29 cellular contexts compared by ENCODE assay signal in genomic region chr5:170450041-170450660, GRCh38. TPM values are rescaled to one million over a fixed set of nuclear protein-coding genes. Genes with fewer than 3 reads are reported as not detected.
"Had no signal": no experiment of that assay in that cellular context is flagged by ENCODE, and none has a peak within 500 bp of the region (broad histone marks: within the 10 kb centered on the region; RNA-seq: fewer than 3 reads in every experiment).

No MANE protein-coding gene starts in this region.

- H3K4me1 ChIP-seq: ascending aorta, SJSA1 had no signal

- FAIRE-seq: K562, RCC 7860 had no signal

- H3K4me3 Mint-ChIP-seq: activated CD4-positive, alpha-beta T cell treated with anti-CD3 and anti-CD28 coated beads, Interleukin-2, amount 10 ng/mL, durations not matched to agents 24 days and 14 days; activated naive CD4-positive, alpha-beta T cell treated with anti-CD3 and anti-CD28 coated beads, Interleukin-2, amount 50 U/mL, for 24 hours; activated T-helper 1 cell treated with anti-CD3 and anti-CD28 coated beads, Interleukin-12 subunit alpha, Interleukin-12 subunit beta, Interleukin-2, Interleukin-4 antibody, amounts not matched to agents 30 ng/mL and 10 ng/mL and 1 ng/mL, durations not matched to agents 14 hours and 24 hours and 36 hours; T-helper 1 cell treated with Interleukin-12 subunit alpha and Interleukin-12 subunit beta and Interleukin-4 antibody, amounts not matched to agents 30 μg/mL and 1 μg/mL, for 36 hours; WTC11 had no signal

- ATAC-seq: K562, PC-3, WTC11 had no signal

- H3K27me3 ChIP-seq: ascending aorta, brain microvascular endothelial cell, cardiac muscle cell, SJSA1 had no signal

- H3K9me3 ChIP-seq: ascending aorta, SJSA1 had no signal

- H3K27ac ChIP-seq: ascending aorta, brain microvascular endothelial cell, cardiac muscle cell, SJSA1 had no signal

- DNase-seq: activated CD4-positive, alpha-beta T cell treated with anti-CD3 and anti-CD28 coated beads for 1 hour; activated CD4-positive, alpha-beta T cell treated with anti-CD3 and anti-CD28 coated beads, Interleukin-2, amount 10 ng/mL, durations not matched to agents 24 days and 14 days; activated CD4-positive, alpha-beta T cell treated with anti-CD3 and anti-CD28 coated beads, Interleukin-2, amount 50 U/mL, for 48 hours; activated CD8-positive, alpha-beta memory T cell treated with anti-CD3 and anti-CD28 coated beads, Interleukin-2, amount 50 U/mL, for 48 hours; activated effector memory CD4-positive, alpha-beta T cell treated with Interleukin-2 at 50 U/mL for 16 hours; activated naive CD4-positive, alpha-beta T cell; activated T-cell treated with anti-CD3 and anti-CD28 coated beads, Interleukin-2, amount 50 U/mL, for 1 hour; amniotic stem cell; brain microvascular endothelial cell; Karpas-422; MM.1S; NCI-H1105 treated with DMSO at 0.1 percent for 48 hours; NCI-H1436 treated with DMSO at 0.1 percent for 48 hours; NCI-H187 treated with DMSO at 0.1 percent for 48 hours; NCI-H2081 treated with DMSO at 0.1 percent for 48 hours; NCI-H510A; NCI-H526 treated with DMSO at 0.1 percent for 48 hours; PC-3; SHP77 had no signal

- H3K36me3 Mint-ChIP-seq: activated naive CD4-positive, alpha-beta T cell treated with anti-CD3 and anti-CD28 coated beads, Interleukin-2, amount 50 U/mL, for 24 hours had no signal

- H3K4me3 ChIP-seq: ascending aorta, cardiac muscle cell, K562, SJSA1 had no signal

- H3K36me3 ChIP-seq: ascending aorta, brain microvascular endothelial cell, cardiac muscle cell, SJSA1 had no signal

- H3K27me3 Mint-ChIP-seq: activated naive CD4-positive, alpha-beta T cell treated with anti-CD3 and anti-CD28 coated beads, Interleukin-2, amount 50 U/mL, for 24 hours had no signal

- H3K27ac Mint-ChIP-seq: activated CD4-positive, alpha-beta T cell treated with anti-CD3 and anti-CD28 coated beads, Interleukin-2, amount 10 ng/mL, durations not matched to agents 24 days and 14 days; activated T-helper 1 cell treated with anti-CD3 and anti-CD28 coated beads, Interleukin-12 subunit alpha, Interleukin-12 subunit beta, Interleukin-2, Interleukin-4 antibody, amounts not matched to agents 30 ng/mL and 10 ng/mL and 1 ng/mL, durations not matched to agents 14 hours and 24 hours and 36 hours; T-helper 1 cell treated with Interleukin-12 subunit alpha and Interleukin-12 subunit beta and Interleukin-4 antibody, amounts not matched to agents 30 μg/mL and 1 μg/mL, for 36 hours; WTC11 had no signal

- H3K4me1 Mint-ChIP-seq: activated CD4-positive, alpha-beta T cell treated with anti-CD3 and anti-CD28 coated beads, Interleukin-2, amount 10 ng/mL, durations not matched to agents 24 days and 14 days; activated naive CD4-positive, alpha-beta T cell treated with anti-CD3 and anti-CD28 coated beads, Interleukin-2, amount 50 U/mL, for 24 hours had no signal

- H3K9me3 Mint-ChIP-seq: activated CD4-positive, alpha-beta T cell treated with anti-CD3 and anti-CD28 coated beads, Interleukin-2, amount 10 ng/mL, durations not matched to agents 24 days and 14 days; activated naive CD4-positive, alpha-beta T cell treated with anti-CD3 and anti-CD28 coated beads, Interleukin-2, amount 50 U/mL, for 24 hours; activated T-helper 1 cell treated with anti-CD3 and anti-CD28 coated beads, Interleukin-12 subunit alpha, Interleukin-12 subunit beta, Interleukin-2, Interleukin-4 antibody, amounts not matched to agents 30 ng/mL and 10 ng/mL and 1 ng/mL, durations not matched to agents 14 hours and 24 hours and 36 hours; T-helper 1 cell treated with Interleukin-12 subunit alpha and Interleukin-12 subunit beta and Interleukin-4 antibody, amounts not matched to agents 30 μg/mL and 1 μg/mL, for 36 hours had no signal

RNA-seq across cellular contexts. Expression of gene KCNIP1, which starts 53.7 kb away (rescaled TPM):
- total RNA-seq: activated CD4-positive, alpha-beta T cell treated with anti-CD3 and anti-CD28 coated beads, Interleukin-2, amount 10 ng/mL, durations not matched to agents 24 days and 14 days; activated CD8-positive, alpha-beta memory T cell treated with anti-CD3 and anti-CD28 coated beads for 36 hours; activated T-helper 1 cell treated with anti-CD3 and anti-CD28 coated beads, Interleukin-12 subunit alpha, Interleukin-12 subunit beta, Interleukin-2, Interleukin-4 antibody, amounts not matched to agents 30 ng/mL and 10 ng/mL and 1 ng/mL, durations not matched to agents 14 hours and 24 hours and 36 hours; ascending aorta; K562; PC-3 had no signal
- polyA plus RNA-seq: cardiac muscle cell, K562 had no signal
